Comparison of ENCODE assay signal across 1 cellular context in genomic region chr10:4780782-4781181, GRCh38.
TF ChIP-seq lines count a peak whose summit lies in the region.

No MANE protein-coding gene starts in this region.

TF ChIP-seq in K562, 482 proteins besides CTCF, POLR2A, EP300 and RAD21 (continued from another document):
- no peak for TF ChIP-seq PTTG1 (tag; IDR thresholded peaks at IDR 0.05; ENCODE audit: low read depth)
- no peak for TF ChIP-seq SMARCA5 (IDR thresholded peaks at IDR 0.05)
- TF ChIP-seq PKNOX1 (IDR thresholded peaks at IDR 0.05): no peak
- TF ChIP-seq ATF3 (IDR thresholded peaks at IDR 0.05): peak; percentile 22; the same call in 1 of the 2 replicates
- no peak for TF ChIP-seq ATF3 (CRISPR knock-in tag; conservative IDR thresholded peaks at IDR 0.05)
